In the genomic region with DNA sequence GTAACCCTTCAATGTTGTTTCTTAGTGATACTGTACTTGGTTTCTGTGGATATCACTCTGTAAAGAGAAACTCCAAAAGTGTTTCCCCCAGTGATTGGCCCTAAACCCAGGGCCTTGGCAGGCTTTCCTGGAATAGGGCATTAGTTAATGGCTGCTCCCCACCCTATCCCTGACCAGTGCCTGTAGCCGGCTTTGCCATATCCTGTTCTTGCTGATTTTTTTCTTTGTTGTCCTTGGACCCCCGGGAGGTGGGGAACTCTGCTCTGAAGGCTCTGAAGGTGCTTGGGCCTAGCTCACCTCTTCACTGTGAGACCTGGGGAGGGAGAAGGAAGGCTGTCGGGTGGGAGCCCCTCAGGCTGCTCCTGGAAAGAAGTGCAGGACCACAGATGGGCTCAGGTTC, we compare ENCODE assay signal across 1 cellular context.
TF ChIP-seq lines count a peak whose summit lies in the region.

No MANE protein-coding gene starts in this region.

TF ChIP-seq in GM23338, 12 proteins besides CTCF, POLR2A, EP300 and RAD21 (continued from another document):
- TF ChIP-seq, protein P1, sequence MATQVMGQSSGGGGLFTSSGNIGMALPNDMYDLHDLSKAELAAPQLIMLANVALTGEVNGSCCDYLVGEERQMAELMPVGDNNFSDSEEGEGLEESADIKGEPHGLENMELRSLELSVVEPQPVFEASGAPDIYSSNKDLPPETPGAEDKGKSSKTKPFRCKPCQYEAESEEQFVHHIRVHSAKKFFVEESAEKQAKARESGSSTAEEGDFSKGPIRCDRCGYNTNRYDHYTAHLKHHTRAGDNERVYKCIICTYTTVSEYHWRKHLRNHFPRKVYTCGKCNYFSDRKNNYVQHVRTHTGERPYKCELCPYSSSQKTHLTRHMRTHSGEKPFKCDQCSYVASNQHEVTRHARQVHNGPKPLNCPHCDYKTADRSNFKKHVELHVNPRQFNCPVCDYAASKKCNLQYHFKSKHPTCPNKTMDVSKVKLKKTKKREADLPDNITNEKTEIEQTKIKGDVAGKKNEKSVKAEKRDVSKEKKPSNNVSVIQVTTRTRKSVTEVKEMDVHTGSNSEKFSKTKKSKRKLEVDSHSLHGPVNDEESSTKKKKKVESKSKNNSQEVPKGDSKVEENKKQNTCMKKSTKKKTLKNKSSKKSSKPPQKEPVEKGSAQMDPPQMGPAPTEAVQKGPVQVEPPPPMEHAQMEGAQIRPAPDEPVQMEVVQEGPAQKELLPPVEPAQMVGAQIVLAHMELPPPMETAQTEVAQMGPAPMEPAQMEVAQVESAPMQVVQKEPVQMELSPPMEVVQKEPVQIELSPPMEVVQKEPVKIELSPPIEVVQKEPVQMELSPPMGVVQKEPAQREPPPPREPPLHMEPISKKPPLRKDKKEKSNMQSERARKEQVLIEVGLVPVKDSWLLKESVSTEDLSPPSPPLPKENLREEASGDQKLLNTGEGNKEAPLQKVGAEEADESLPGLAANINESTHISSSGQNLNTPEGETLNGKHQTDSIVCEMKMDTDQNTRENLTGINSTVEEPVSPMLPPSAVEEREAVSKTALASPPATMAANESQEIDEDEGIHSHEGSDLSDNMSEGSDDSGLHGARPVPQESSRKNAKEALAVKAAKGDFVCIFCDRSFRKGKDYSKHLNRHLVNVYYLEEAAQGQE (IDR thresholded peaks at IDR 0.05; ENCODE audit: unreplicated experiment): no peak
- no peak for TF ChIP-seq JUNB (IDR thresholded peaks at IDR 0.05; ENCODE audit: unreplicated experiment)
- TF ChIP-seq NANOG (IDR thresholded peaks at IDR 0.05; ENCODE audit: borderline replicate concordance): no peak
TF ChIP-seq in GM23338: peak in this region for 0.
